ENCODE assay signal across 8 cellular contexts in genomic region chr1:44947060-44947773, GRCh38. TPM values are rescaled to one million over a fixed set of nuclear protein-coding genes. Genes with fewer than 3 reads are reported as not detected.
DNase-seq lines count a peak whose midpoint lies in the region; ATAC-seq lines count a peak whose summit lies in the region.

No MANE protein-coding gene starts in this region.

- WGBS in GM23248 (ENCODE audit: low coverage in 1 of 2, low lambda C conversion rate in 2 of 2, missing lambda C conversion rate in 2 of 2), 2 experiments: 5% methylated on average over 4 of the region's 4 CpGs

- peak overlapping the region; percentile 57 for H3K27ac Mint-ChIP-seq in T-helper 17 cell
- H3K27ac Mint-ChIP-seq in stimulated activated effector memory CD8-positive, alpha-beta T cell treated with anti-CD3 and anti-CD28 coated beads, Interleukin-12 subunit alpha, Interleukin-12 subunit beta, amount 100 ng/mL, for 72 hours: peak overlapping the region; percentile 36

- H3F3A ChIP-seq in GM23248 (ENCODE audit: insufficient read depth): peaks cover 19% of the 10 kb centered on the region

- H3K4me1 Mint-ChIP-seq in T-helper 17 cell: peaks cover 7% of the 10 kb centered on the region
- peaks cover 28% of the 10 kb centered on the region for H3K4me1 Mint-ChIP-seq in stimulated activated effector memory CD8-positive, alpha-beta T cell treated with anti-CD3 and anti-CD28 coated beads, Interleukin-12 subunit alpha, Interleukin-12 subunit beta, amount 100 ng/mL, for 72 hours

- H4K20me1 ChIP-seq in GM23248 (ENCODE audit: insufficient read depth): no peaks in the 10 kb centered on the region

- DNase-seq in GM23248 (peak; percentile 63), T-helper 17 cell (no peak), glomerular endothelial cell (ENCODE audit: extremely low read depth, low read depth, low spot score) (peak; percentile 51), NCI-H748 (lab: John Stamatoyannopoulos, UW; ENCODE audit: unreplicated experiment) (no peak)
- no peak for DNase-seq in stimulated activated effector memory CD8-positive, alpha-beta T cell treated with anti-CD3 and anti-CD28 coated beads, Interleukin-12 subunit alpha, Interleukin-12 subunit beta, amount 100 ng/mL, for 72 hours (ENCODE audit: low spot score in 2 of 2)
- no peak for DNase-seq in stimulated activated CD4-positive, alpha-beta T cell treated with anti-CD3 and anti-CD28 coated beads, Interleukin-4, amount 100 ng/mL, for 4 hours

- no peaks in the 10 kb centered on the region for H3K9me2 ChIP-seq in GM23248 (ENCODE audit: insufficient read depth)

- H3K4me2 ChIP-seq in GM23248 (ENCODE audit: unreplicated experiment): peak overlapping the region; percentile 68

- peak overlapping the region; percentile 27 for H3K4me3 ChIP-seq in GM23248

- H2AFZ ChIP-seq in GM23248: peak overlapping the region; percentile 39; the same call in 1 of the 2 replicates

- no peaks in the 10 kb centered on the region for H3K36me3 ChIP-seq in GM23248 (ENCODE audit: low read depth)

- no peak overlapping the region for H3K9ac ChIP-seq in GM23248

- peak overlapping the region; percentile 54 for H3K27ac ChIP-seq in GM23248

- no peaks in the 10 kb centered on the region for H3K27me3 ChIP-seq in GM23248 (replicated peaks; ENCODE audit: insufficient read depth)

- no peaks in the 10 kb centered on the region for H3K27me3 Mint-ChIP-seq in T-helper 17 cell

- in situ Hi-C loops in GM23248 (cut with MboI): no loop called here

- no peaks in the 10 kb centered on the region for H3K36me3 Mint-ChIP-seq in T-helper 17 cell (ENCODE audit: low read depth)
- peaks cover 6% of the 10 kb centered on the region for H3K36me3 Mint-ChIP-seq in stimulated activated effector memory CD8-positive, alpha-beta T cell treated with anti-CD3 and anti-CD28 coated beads, Interleukin-12 subunit alpha, Interleukin-12 subunit beta, amount 100 ng/mL, for 72 hours

- no peaks in the 10 kb centered on the region for H3K9me3 Mint-ChIP-seq in stimulated activated effector memory CD8-positive, alpha-beta T cell treated with anti-CD3 and anti-CD28 coated beads, Interleukin-12 subunit alpha, Interleukin-12 subunit beta, amount 100 ng/mL, for 72 hours

- no peak for ATAC-seq in T-helper 17 cell
- ATAC-seq in stimulated activated effector memory CD8-positive, alpha-beta T cell treated with anti-CD3 and anti-CD28 coated beads, Interleukin-12 subunit alpha, Interleukin-12 subunit beta, amount 100 ng/mL, for 72 hours: no peak
- ATAC-seq in HG03342 (IDR thresholded peaks at IDR 0.05; ENCODE audit: unreplicated experiment): no peak
- no peak for ATAC-seq in GM18858 (IDR thresholded peaks at IDR 0.05; ENCODE audit: unreplicated experiment)

- H3K4me3 Mint-ChIP-seq in T-helper 17 cell: no peak overlapping the region
- peak overlapping the region; percentile 18 for H3K4me3 Mint-ChIP-seq in stimulated activated effector memory CD8-positive, alpha-beta T cell treated with anti-CD3 and anti-CD28 coated beads, Interleukin-12 subunit alpha, Interleukin-12 subunit beta, amount 100 ng/mL, for 72 hours

- H3K79me2 ChIP-seq in GM23248 (ENCODE audit: insufficient read depth): peaks cover 22% of the 10 kb centered on the region

- H3K4me1 ChIP-seq in GM23248 (ENCODE audit: insufficient read depth): peaks cover 10% of the 10 kb centered on the region

- H3K9me3 ChIP-seq in GM23248 (ENCODE audit: low read depth) (no peaks in the 10 kb centered on the region), T-helper 17 cell (ENCODE audit: control insufficient read depth, low read length, poor library complexity, severe bottlenecking) (no peaks in the 10 kb centered on the region)

RNA-seq across cellular contexts. Expression of gene EIF2B3, which starts 39.2 kb away (rescaled TPM):
- 30.4 and 33.5 TPM in 2 replicates for total RNA-seq in GM23248 (2014; rRNA removed; shearing (Covaris generic))
- polyA plus RNA-seq in GM23248 (2016; fragmentation: Nextera tagmentation; extraction: Ambion mirVana): 41.2 and 43.7 TPM in 2 replicates
- 10 to 100 TPM in 1 of 2 donors, 1 to 10 TPM in 1; 9.0 to 13.0 TPM for total RNA-seq in T-helper 17 cell
- 19.6 and 29.6 TPM in 2 replicates for total RNA-seq in glomerular endothelial cell

Comparison
In these comparisons a context has a peak if more than half of its experiments do, and no peak if none do; other contexts are left out.
1. DNase-seq: peak in GM23248 (single experiment) and glomerular endothelial cell (single experiment); none in T-helper 17 cell (0 of 3), stimulated activated effector memory CD8-positive, alpha-beta T cell treated with anti-CD3 and anti-CD28 coated beads, Interleukin-12 subunit alpha, Interleukin-12 subunit beta, amount 100 ng/mL, for 72 hours (0 of 2), NCI-H748 (single experiment) and stimulated activated CD4-positive, alpha-beta T cell treated with anti-CD3 and anti-CD28 coated beads, Interleukin-4, amount 100 ng/mL, for 4 hours (0 of 2).